9 cellular contexts compared by ENCODE assay signal in genomic region chr3:128805771-128806170, GRCh38.
DNase-seq lines count a peak whose midpoint lies in the region; ATAC-seq, FAIRE-seq and TF ChIP-seq lines count a peak whose summit lies in the region.
"Had no signal": no experiment of that assay in that cellular context is flagged by ENCODE, and none has a peak within 500 bp of the region (broad histone marks: within the 10 kb centered on the region; RNA-seq: fewer than 3 reads in every experiment).

No MANE protein-coding gene starts in this region.

- WGBS in pancreas, 2 donors, result 90 to 93% methylated on average over 4 of the region's 4 CpGs

- peak overlapping the region; percentile 3 for H3K27ac ChIP-seq in AG04450 (ENCODE audit: low read depth, low read length)
- peak overlapping the region in 1 of 2 donors; percentile 83 for H3K27ac ChIP-seq in left lung
- H3K27ac ChIP-seq in pancreas, result no peak overlapping the region

- peak overlapping the region; percentile 94 for H3K27ac Mint-ChIP-seq in activated CD4-positive, alpha-beta memory T cell treated with anti-CD3 and anti-CD28 coated beads for 36 hours

- H3K9me3 Mint-ChIP-seq in activated CD4-positive, alpha-beta memory T cell treated with anti-CD3 and anti-CD28 coated beads for 36 hours, result no peaks in the 10 kb centered on the region

- peak; percentile 34 for ATAC-seq in left lung
- no peak for ATAC-seq in pancreas

- H3K36me3 ChIP-seq in left lung (peaks cover 0 to 51% of the 10 kb centered on the region in 2 donors), pancreas (peaks cover 0 to 20% (median 8%) of the 10 kb centered on the region in 3 donors)

- POLR2A ChIA-PET in AG04450 (lab: Yijun Ruan, JAX), result no interaction called here
- POLR2A ChIA-PET in activated CD4-positive, alpha-beta memory T cell treated with anti-CD3 and anti-CD28 coated beads for 36 hours (lab: Charles Lee), result no interaction called here

- no peak overlapping the region for H3K4me3 Mint-ChIP-seq in activated CD4-positive, alpha-beta memory T cell treated with anti-CD3 and anti-CD28 coated beads for 36 hours

- intact Hi-C loops in activated CD4-positive, alpha-beta memory T cell treated with anti-CD3 and anti-CD28 coated beads for 36 hours (cut with micrococcal nuclease), result no loop called here
- intact Hi-C loops in left lung (cut with DNase I), result no loop called here
- intact Hi-C loops in pancreas (cut with DNase I), result no loop called here

- H3K27me3 ChIP-seq in AG04450 (ENCODE audit: control insufficient read depth, insufficient read depth, low read length), result no peaks in the 10 kb centered on the region
- H3K27me3 ChIP-seq in left lung, result no peaks in the 10 kb centered on the region
- no peaks in the 10 kb centered on the region for H3K27me3 ChIP-seq in pancreas

- peaks cover 50% of the 10 kb centered on the region for H3K36me3 Mint-ChIP-seq in activated CD4-positive, alpha-beta memory T cell treated with anti-CD3 and anti-CD28 coated beads for 36 hours

- H3K4me3 ChIP-seq in AG04450 (ENCODE audit: low read depth, low read length) (no peak overlapping the region), left lung (no peak overlapping the region), pancreas (no peak overlapping the region)

- no peak for FAIRE-seq in pancreas (lab: Jason Lieb, UNC)

- DNase-seq in AG04450 (ENCODE audit: low read depth, low spot score) (no peak), HPDE6-E6E7 (ENCODE audit: extremely low spot score) (peak; percentile 57), left lung (no peak), AG20443 (ENCODE audit: low spot score) (no peak), pancreas (no peak), NCI-H510A (lab: John Stamatoyannopoulos, UW) (no peak), DMS 273 treated with DMSO at 0.1 percent for 48 hours (lab: John Stamatoyannopoulos, UW) (no peak)
- DNase-seq in activated CD4-positive, alpha-beta memory T cell treated with anti-CD3 and anti-CD28 coated beads for 36 hours, result no peak
- DNase-seq: NCI-H446 treated with DMSO at 0.1 percent for 48 hours had no signal

- H3K4me1 Mint-ChIP-seq in activated CD4-positive, alpha-beta memory T cell treated with anti-CD3 and anti-CD28 coated beads for 36 hours (ENCODE audit: low read depth), result peaks cover 63% of the 10 kb centered on the region

- H3K27me3 Mint-ChIP-seq in activated CD4-positive, alpha-beta memory T cell treated with anti-CD3 and anti-CD28 coated beads for 36 hours, result no peaks in the 10 kb centered on the region

- no peak for TF ChIP-seq CTCF in AG04450 (IDR thresholded peaks at IDR 0.05; ENCODE audit: low read depth, low read length)
- TF ChIP-seq CTCF in left lung (IDR thresholded peaks at IDR 0.05), result no peak
- TF ChIP-seq CTCF in pancreas (IDR thresholded peaks at IDR 0.05), result no peak

- H3K4me1 ChIP-seq in left lung (peaks cover 7 to 80% of the 10 kb centered on the region in 2 donors), pancreas (peaks cover 0 to 5% (median 2%) of the 10 kb centered on the region in 3 donors)

- H3K9me3 ChIP-seq in AG04450 (ENCODE audit: control insufficient read depth, insufficient read depth, low read length) (no peaks in the 10 kb centered on the region), left lung (no peaks in the 10 kb centered on the region), pancreas (no peaks in the 10 kb centered on the region)

- CTCF ChIA-PET in AG04450 (lab: Charles Lee), result interaction anchor here (2.8 to 4.0 kb wide), 2 partner anchors 11 to 125 kb away, joined by 13 to 15 read pairs; no protein-coding TSS in a partner anchor
- CTCF ChIA-PET in activated CD4-positive, alpha-beta memory T cell treated with anti-CD3 and anti-CD28 coated beads for 36 hours (lab: Charles Lee), result interaction anchor here (1.6 kb wide), 1 partner anchor 188 kb away, joined by 3 read pairs; no protein-coding TSS in a partner anchor
